Comparison of ENCODE assay signal across 1 cellular context in the genomic region with DNA sequence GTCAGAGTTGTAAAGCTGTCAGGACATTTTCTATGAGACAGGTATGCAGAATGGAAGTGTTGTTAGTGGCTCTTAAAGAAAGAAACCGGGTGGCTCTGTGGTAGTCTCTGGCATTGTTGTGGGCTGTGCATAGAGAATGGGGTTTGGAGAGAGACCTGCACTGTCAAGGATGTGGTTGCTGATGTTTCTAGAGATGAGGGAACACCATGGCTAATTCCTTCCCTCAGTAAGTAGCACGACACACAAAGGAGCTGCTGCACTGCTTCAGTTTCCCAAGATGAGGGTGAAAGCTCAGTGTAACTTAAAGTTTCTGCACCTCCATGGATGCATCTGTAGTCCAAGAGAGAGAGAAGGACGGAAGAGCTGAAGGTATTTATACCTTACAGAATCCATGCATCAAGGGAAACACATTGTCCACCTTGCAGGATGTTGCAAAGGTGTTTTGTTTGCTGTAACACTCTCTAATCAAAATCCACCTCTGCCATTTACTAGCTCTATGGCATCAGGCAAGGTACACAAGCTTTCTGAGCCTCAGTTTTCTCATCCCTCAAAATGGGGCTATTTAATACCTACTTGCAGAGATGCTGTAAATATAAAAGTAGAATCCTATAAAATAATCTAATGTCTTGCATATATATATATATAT.
TF ChIP-seq lines count a peak whose summit lies in the region.

No MANE protein-coding gene starts in this region.

TF ChIP-seq in GM12891, 5 proteins besides CTCF, POLR2A, EP300 and RAD21:
- TF ChIP-seq PAX5 (IDR thresholded peaks at IDR 0.05; ENCODE audit: insufficient read depth, low read length, severe bottlenecking) (no peak), POLR2AphosphoS5 (IDR thresholded peaks at IDR 0.05; ENCODE audit: low read depth, low read length) (no peak), SPI1 (IDR thresholded peaks at IDR 0.05; ENCODE audit: low read depth, low read length) (no peak), TAF1 (IDR thresholded peaks at IDR 0.05; ENCODE audit: low read depth, low read length) (no peak), POU2F2 (IDR thresholded peaks at IDR 0.05; ENCODE audit: low read depth, low read length) (no peak)
